ENCODE assay signal across 32 cellular contexts in genomic region chr4:161601011-161601410, GRCh38.
"Had no signal": no experiment of that assay in that cellular context is flagged by ENCODE, and none has a peak within 500 bp of the region (broad histone marks: within the 10 kb centered on the region; RNA-seq: fewer than 3 reads in every experiment).

No MANE protein-coding gene starts in this region.

- H3K27me3 ChIP-seq: pancreas, right lobe of liver, spleen, suprapubic skin, testis, tibial artery, transverse colon, upper lobe of right lung, uterus had no signal

- H3K4me3 ChIP-seq: pancreas, psoas muscle, right lobe of liver, skin epidermis, smooth muscle cell, spleen, suprapubic skin, testis, tibial artery, transverse colon, upper lobe of right lung, uterus had no signal

- H3K27me3 Mint-ChIP-seq: naive B cell; naive thymus-derived CD8-positive, alpha-beta T cell; natural killer cell treated with Interleukin-12 subunit alpha and Interleukin-12 subunit beta and Interleukin-15 and Interleukin-18, amount 100 ng/mL, for 72 hours; progenitor cell of endocrine pancreas; stimulated activated memory B cell treated with anti-CD40 and anti-IgM and Interleukin-4, amounts not matched to agents 10 μg/mL and 1 μg/mL and 100 μg/mL, for 72 hours; stimulated activated naive CD8-positive, alpha-beta T cell treated with anti-CD3 and anti-CD28 coated beads, Interleukin-15, amount 100 ng/mL, for 72 hours; type B pancreatic cell had no signal

- H3K27ac Mint-ChIP-seq: naive B cell; naive thymus-derived CD8-positive, alpha-beta T cell; natural killer cell treated with Interleukin-12 subunit alpha and Interleukin-12 subunit beta and Interleukin-15 and Interleukin-18, amount 100 ng/mL, for 72 hours; nephron progenitor cell; progenitor cell of endocrine pancreas; stimulated activated memory B cell treated with anti-CD40 and anti-IgM and Interleukin-4, amounts not matched to agents 10 μg/mL and 1 μg/mL and 100 μg/mL, for 72 hours; stimulated activated naive CD8-positive, alpha-beta T cell treated with anti-CD3 and anti-CD28 coated beads, Interleukin-15, amount 100 ng/mL, for 72 hours; type B pancreatic cell had no signal

- H3K27ac ChIP-seq: pancreas, psoas muscle, right lobe of liver, skin epidermis, spleen, suprapubic skin, testis, tibial artery, transverse colon, upper lobe of right lung, uterus had no signal

- DNase-seq: naive B cell; naive thymus-derived CD8-positive, alpha-beta T cell; nephron progenitor cell; occipital lobe; pancreas; posterior cingulate gyrus; psoas muscle; right cardiac atrium; right lobe of liver; spleen; stimulated activated CD4-positive, alpha-beta T cell treated with anti-CD3 and anti-CD28 coated beads, Interleukin-12 subunit alpha, Interleukin-12 subunit beta, amount 100 ng/mL, for 4 hours; stimulated activated CD4-positive, alpha-beta T cell treated with anti-CD3 and anti-CD28 coated beads, Interleukin-1b, Interleukin-23, amount 100 ng/mL, for 48 hours; stimulated activated CD4-positive, alpha-beta T cell treated with anti-CD3 and anti-CD28 coated beads, Interleukin-4, amount 100 ng/mL, for 1 hour; stimulated activated CD4-positive, alpha-beta T cell treated with anti-CD3 and anti-CD28 coated beads, Interleukin-4, amount 100 ng/mL, for 4 hours; stimulated activated CD8-positive, alpha-beta memory T cell treated with anti-CD3 and anti-CD28 coated beads, Interleukin-4, amount 100 ng/mL, for 48 hours; stimulated activated naive CD4-positive, alpha-beta T cell; stimulated activated naive CD8-positive, alpha-beta T cell treated with anti-CD3 and anti-CD28 coated beads, Interleukin-15, amount 100 ng/mL, for 72 hours; stimulated activated naive CD8-positive, alpha-beta T cell treated with anti-CD3 and anti-CD28 coated beads, Interleukin-15, Interleukin-2, amounts not matched to agents 100 U/mL and 50 U/mL, for 24 hours; substantia nigra; testis; tibial artery; transverse colon; upper lobe of right lung; uterus had no signal

- H3K4me2 ChIP-seq: smooth muscle cell had no signal

- H3K4me3 Mint-ChIP-seq: naive B cell; naive thymus-derived CD8-positive, alpha-beta T cell; natural killer cell treated with Interleukin-12 subunit alpha and Interleukin-12 subunit beta and Interleukin-15 and Interleukin-18, amount 100 ng/mL, for 72 hours; nephron progenitor cell; neural crest cell; stimulated activated memory B cell treated with anti-CD40 and anti-IgM and Interleukin-4, amounts not matched to agents 10 μg/mL and 1 μg/mL and 100 μg/mL, for 72 hours; stimulated activated naive CD8-positive, alpha-beta T cell treated with anti-CD3 and anti-CD28 coated beads, Interleukin-15, amount 100 ng/mL, for 72 hours; type B pancreatic cell had no signal

- ATAC-seq: naive thymus-derived CD8-positive, alpha-beta T cell; natural killer cell treated with Interleukin-12 subunit alpha and Interleukin-12 subunit beta and Interleukin-15 and Interleukin-18, amount 100 ng/mL, for 72 hours; pancreas; psoas muscle; right cardiac atrium; right lobe of liver; stimulated activated memory B cell treated with anti-CD40 and anti-IgM and Interleukin-4, amounts not matched to agents 10 μg/mL and 1 μg/mL and 100 μg/mL, for 72 hours; stimulated activated naive CD8-positive, alpha-beta T cell treated with anti-CD3 and anti-CD28 coated beads, Interleukin-15, amount 100 ng/mL, for 72 hours; stimulated activated naive CD8-positive, alpha-beta T cell treated with anti-CD3 and anti-CD28 coated beads, Interleukin-15, Interleukin-2, amounts not matched to agents 100 U/mL and 50 U/mL, for 24 hours; upper lobe of right lung had no signal

- H3K36me3 Mint-ChIP-seq: naive B cell; natural killer cell treated with Interleukin-12 subunit alpha and Interleukin-12 subunit beta and Interleukin-15 and Interleukin-18, amount 100 ng/mL, for 72 hours; stimulated activated memory B cell treated with anti-CD40 and anti-IgM and Interleukin-4, amounts not matched to agents 10 μg/mL and 1 μg/mL and 100 μg/mL, for 72 hours; type B pancreatic cell had no signal

- H3K4me1 ChIP-seq: pancreas, psoas muscle, right lobe of liver, spleen, suprapubic skin, testis, tibial artery, transverse colon, upper lobe of right lung, uterus had no signal

- H3K9me3 Mint-ChIP-seq: nephron progenitor cell had no signal

- H3K4me1 Mint-ChIP-seq: naive B cell; naive thymus-derived CD8-positive, alpha-beta T cell; nephron progenitor cell; neural crest cell; stimulated activated memory B cell treated with anti-CD40 and anti-IgM and Interleukin-4, amounts not matched to agents 10 μg/mL and 1 μg/mL and 100 μg/mL, for 72 hours; stimulated activated naive CD8-positive, alpha-beta T cell treated with anti-CD3 and anti-CD28 coated beads, Interleukin-15, amount 100 ng/mL, for 72 hours had no signal

- H3K36me3 ChIP-seq: pancreas, right lobe of liver, spleen, suprapubic skin, tibial artery, transverse colon, upper lobe of right lung, uterus had no signal

- H3K9me3 ChIP-seq: pancreas, psoas muscle, right lobe of liver, suprapubic skin, testis, tibial artery, transverse colon, upper lobe of right lung, uterus had no signal
